In genomic region chr14:64500088-64500487, GRCh38 we compare ENCODE assay signal across 14 cellular contexts. TPM values are rescaled to one million over a fixed set of nuclear protein-coding genes. Genes with fewer than 3 reads are reported as not detected.
A peak's percentile ranks its signal among the peaks of the same experiment; 100 is the strongest.
DNase-seq lines count a peak whose midpoint lies in the region; ATAC-seq and TF ChIP-seq lines count a peak whose summit lies in the region.
"Had no signal": no experiment of that assay in that cellular context is flagged by ENCODE, and none has a peak within 500 bp of the region (broad histone marks: within the 10 kb centered on the region; RNA-seq: fewer than 3 reads in every experiment).

No MANE protein-coding gene starts in this region.

- H3K4me3 ChIP-seq in left ventricle myocardium inferior (no peak overlapping the region), heart right ventricle (no peak overlapping the region), fibroblast of pulmonary artery (replicated peaks; ENCODE audit: low read depth, low read length) (no peak overlapping the region), thyroid gland (replicated peaks in 1 of 3) (no peak overlapping the region)
- H3K4me3 ChIP-seq: mucosa of descending colon, Peyer's patch had no signal

- peak overlapping the region; percentile 82 for H3K4me3 Mint-ChIP-seq in T-helper 17 cell

- H3K27ac Mint-ChIP-seq in T-helper 17 cell = peak overlapping the region; percentile 99

- TF ChIP-seq CTCF in left ventricle myocardium inferior (IDR thresholded peaks at IDR 0.05; ENCODE audit: borderline replicate concordance) (no peak), heart right ventricle (IDR thresholded peaks at IDR 0.05) (no peak), fibroblast of pulmonary artery (IDR thresholded peaks at IDR 0.05; ENCODE audit: low read length, missing control alignments) (no peak), thyroid gland (IDR thresholded peaks at IDR 0.05) (no peak)

- TF ChIP-seq POLR2A in thyroid gland (IDR thresholded peaks at IDR 0.05) = no peak

- H3K36me3 ChIP-seq in left ventricle myocardium inferior (no peaks in the 10 kb centered on the region), heart right ventricle (peaks cover 0 to 20% (median 0%) of the 10 kb centered on the region in 9 donors), thyroid gland (no peaks in the 10 kb centered on the region)

- H3K4me1 ChIP-seq in left ventricle myocardium inferior (peaks cover 74% of the 10 kb centered on the region), heart right ventricle (peaks cover 5 to 64% (median 34%) of the 10 kb centered on the region in 9 donors), thyroid gland (peaks cover 46 to 61% of the 10 kb centered on the region in 2 donors)

- no peak for ATAC-seq in heart right ventricle
- ATAC-seq in T-helper 17 cell = no peak
- no peak for ATAC-seq in GM21737 (IDR thresholded peaks at IDR 0.05; ENCODE audit: unreplicated experiment)
- no peak for ATAC-seq in HG02571 (IDR thresholded peaks at IDR 0.05; ENCODE audit: unreplicated experiment)
- ATAC-seq in GM19351 (IDR thresholded peaks at IDR 0.05; ENCODE audit: unreplicated experiment) = no peak
- ATAC-seq: mucosa of descending colon had no signal

- H3K27ac ChIP-seq in left ventricle myocardium inferior (replicated peaks) (peak overlapping the region; percentile 100), heart right ventricle (peak overlapping the region in 5 of 10 donors; percentile 41 to 100 (median 98)), thyroid gland (peak overlapping the region; percentile 99 to 100 (median 99))
- H3K27ac ChIP-seq: C4-2B had no signal

- 91 to 94% methylated on average over 1 of the region's 1 CpG for WGBS in heart right ventricle, 2 donors
- 41 to 44% methylated on average over 1 of the region's 1 CpG for WGBS in thyroid gland, 2 donors

- intact Hi-C loops in left ventricle myocardium inferior (cut with micrococcal nuclease) (no loop called here), heart right ventricle (cut with DNase I) (loop anchor here in 1 of 10 donors (10.0 kb wide), 1 partner anchor 155 kb away; no protein-coding TSS in a partner anchor), thyroid gland (cut with DNase I) (no loop called here)

- peaks cover 45% of the 10 kb centered on the region for H3K4me1 Mint-ChIP-seq in T-helper 17 cell

- H3K36me3 Mint-ChIP-seq in T-helper 17 cell (ENCODE audit: low read depth) = peaks cover 3% of the 10 kb centered on the region

- no peaks in the 10 kb centered on the region for H3K27me3 Mint-ChIP-seq in T-helper 17 cell

- DNase-seq in left ventricle myocardium inferior = no peak
- no peak for DNase-seq in heart right ventricle
- no peak for DNase-seq in T-helper 17 cell
- DNase-seq in fibroblast of pulmonary artery (ENCODE audit: low read depth) = peak; percentile 32
- no peak for DNase-seq in thyroid gland
- DNase-seq: amygdala; effector CD4-positive, alpha-beta T cell; mucosa of descending colon; NCI-H2171; Peyer's patch had no signal

- H3K27me3 ChIP-seq in left ventricle myocardium inferior (ENCODE audit: low read depth) (no peaks in the 10 kb centered on the region), heart right ventricle (no peaks in the 10 kb centered on the region), thyroid gland (no peaks in the 10 kb centered on the region)
- H3K27me3 ChIP-seq: Peyer's patch had no signal

- H3K9me3 ChIP-seq in left ventricle myocardium inferior (replicated peaks) (no peaks in the 10 kb centered on the region), heart right ventricle (no peaks in the 10 kb centered on the region), T-helper 17 cell (ENCODE audit: control insufficient read depth, low read length, poor library complexity, severe bottlenecking) (no peaks in the 10 kb centered on the region), thyroid gland (no peaks in the 10 kb centered on the region)
- H3K9me3 ChIP-seq: mucosa of descending colon, Peyer's patch had no signal

RNA-seq across cellular contexts. Expression of gene ZBTB25, which starts 3.5 kb away (rescaled TPM):
- 20.8 TPM for total RNA-seq in left ventricle myocardium inferior
- total RNA-seq in heart right ventricle = 10 to 100 TPM; 17.4 to 24.7 (median 21.2) TPM
- polyA plus RNA-seq in heart right ventricle = 10 to 100 TPM in 1 of 2 donors, 1 to 10 TPM in 1; 3.0 to 13.5 TPM
- 10 to 100 TPM; 54.8 to 63.1 TPM for total RNA-seq in T-helper 17 cell
- 10 to 100 TPM; 15.9 to 23.0 (median 17.7) TPM for total RNA-seq in thyroid gland

RNA-seq across cellular contexts. Expression of gene ZBTB1, which starts 4.5 kb away (rescaled TPM):
- total RNA-seq in left ventricle myocardium inferior = 25.9 TPM
- 10 to 100 TPM; 17.4 to 26.4 (median 20.6) TPM for total RNA-seq in heart right ventricle
- 10 to 100 TPM in 1 of 2 donors, 1 to 10 TPM in 1; 5.6 to 26.0 TPM for polyA plus RNA-seq in heart right ventricle
- total RNA-seq in T-helper 17 cell = 100 to 1,000 TPM; 109 to 137 TPM
- 10 to 100 TPM; 44.5 to 72.0 (median 55.9) TPM for total RNA-seq in thyroid gland

RNA-seq across cellular contexts. Expression of gene AKAP5, which starts 34.8 kb away (rescaled TPM):
- total RNA-seq in left ventricle myocardium inferior = 0.19 TPM
- total RNA-seq in heart right ventricle = under 1 TPM; 0.12 to 0.51 (median 0.20) TPM
- under 1 TPM; 0.07 to 0.09 TPM for polyA plus RNA-seq in heart right ventricle
- total RNA-seq in T-helper 17 cell = under 1 TPM; 0.12 to 0.16 TPM
- 1 to 10 TPM in 3 of 4 donors, under 1 TPM in 1; 0.92 to 1.3 (median 1.0) TPM for total RNA-seq in thyroid gland

RNA-seq across cellular contexts. Expression of gene HSPA2, which starts 40.5 kb away (rescaled TPM):
- 34.0 TPM for total RNA-seq in left ventricle myocardium inferior
- total RNA-seq in heart right ventricle = 10 to 100 TPM in 9 of 10 donors, 1 to 10 TPM in 1; 9.4 to 77.6 (median 34.8) TPM
- 10 to 100 TPM in 1 of 2 donors, 1 to 10 TPM in 1; 2.6 to 10.3 TPM for polyA plus RNA-seq in heart right ventricle
- 1 to 10 TPM in 1 of 2 donors, under 1 TPM in 1; 0.92 to 2.0 TPM for total RNA-seq in T-helper 17 cell
- 10 to 100 TPM in 1 of 4 donors, 1 to 10 TPM in 3; 6.0 to 11.0 (median 8.4) TPM for total RNA-seq in thyroid gland

RNA-seq across cellular contexts. Expression of gene PPP1R36, which starts 49.7 kb away (rescaled TPM):
- total RNA-seq in left ventricle myocardium inferior (0.36 TPM), heart right ventricle (under 1 TPM in 8 of 10 donors, not detected in 2; 0.20 to 0.85 (median 0.49) TPM), T-helper 17 cell (not detected), thyroid gland (under 1 TPM in 3 of 4 donors, not detected in 1; 0.54 to 0.67 (median 0.63) TPM)
- under 1 TPM; 0.07 to 0.59 TPM for polyA plus RNA-seq in heart right ventricle
